8 cellular contexts compared by ENCODE assay signal in the genomic region with DNA sequence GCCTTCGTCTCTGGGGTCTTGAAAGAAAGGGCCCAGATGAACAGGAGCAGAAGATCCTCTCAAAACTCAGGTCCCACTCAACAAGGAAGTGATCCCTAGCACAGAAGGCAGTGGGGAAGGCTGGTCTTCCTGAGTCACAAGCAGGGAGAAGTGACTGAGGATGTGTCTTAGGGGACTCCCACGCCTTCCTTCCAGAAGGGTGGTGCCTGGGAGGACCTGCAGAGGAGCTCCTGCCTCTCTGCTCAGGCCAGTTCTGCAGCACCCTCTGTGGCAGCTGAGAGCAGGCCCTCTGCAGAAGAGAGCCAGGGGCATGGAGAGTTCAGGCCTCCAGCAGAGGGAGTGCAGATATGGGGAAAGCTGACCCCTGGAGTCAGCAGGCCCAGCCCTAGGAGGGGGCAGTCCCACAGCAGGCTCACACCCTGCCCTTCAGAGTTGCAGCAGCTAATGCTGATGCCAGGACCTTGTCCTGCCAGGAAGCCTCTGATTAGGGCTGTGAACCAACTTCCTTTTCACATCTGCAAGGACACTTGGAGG.
DNase-seq lines count a peak whose midpoint lies in the region; ATAC-seq and TF ChIP-seq lines count a peak whose summit lies in the region.
"Not testable (repeated sequence)": the region's sequence is repeated elsewhere in the genome, so short reads cannot be mapped to it uniquely, and the experiment has no call there.

No MANE protein-coding gene starts in this region.

- peak overlapping the region; percentile 29 for H2AFZ ChIP-seq in fibroblast of lung (ENCODE audit: low read length)

- H3K4me1 Mint-ChIP-seq in activated T-helper 1 cell treated with anti-CD3 and anti-CD28 coated beads, Interleukin-12 subunit alpha, Interleukin-12 subunit beta, Interleukin-2, Interleukin-4 antibody, amounts not matched to agents 30 ng/mL and 10 ng/mL and 1 ng/mL, durations not matched to agents 14 hours and 24 hours and 36 hours (ENCODE audit: low read depth), result peaks cover 51% of the 10 kb centered on the region

- H3K4me2 ChIP-seq in fibroblast of lung (ENCODE audit: extremely low read depth, insufficient read depth, low read length), result not testable (repeated sequence)

- not testable (repeated sequence) for H3K9me3 ChIP-seq in fibroblast of lung (ENCODE audit: control insufficient read depth, insufficient read depth, low read depth, low read length)

- peak in 1 of 2 donors; percentile 18 for TF ChIP-seq CTCF in fibroblast of lung (conservative IDR thresholded peaks at IDR 0.05 in 1 of 2, IDR thresholded peaks at IDR 0.05 in 1 of 2; ENCODE audit: low read depth in 1 of 2, low read length in 2 of 2)

- H3K36me3 Mint-ChIP-seq in activated T-helper 1 cell treated with anti-CD3 and anti-CD28 coated beads, Interleukin-12 subunit alpha, Interleukin-12 subunit beta, Interleukin-2, Interleukin-4 antibody, amounts not matched to agents 30 ng/mL and 10 ng/mL and 1 ng/mL, durations not matched to agents 14 hours and 24 hours and 36 hours (ENCODE audit: low read depth), result not testable (repeated sequence)

- not testable (repeated sequence) for H3K36me3 ChIP-seq in fibroblast of lung (ENCODE audit: control insufficient read depth, insufficient read depth, low read length)

- H3K9ac ChIP-seq in fibroblast of lung (ENCODE audit: insufficient read depth, low read length), result not testable (repeated sequence)

- H3K4me3 Mint-ChIP-seq in activated T-helper 1 cell treated with anti-CD3 and anti-CD28 coated beads, Interleukin-12 subunit alpha, Interleukin-12 subunit beta, Interleukin-2, Interleukin-4 antibody, amounts not matched to agents 30 ng/mL and 10 ng/mL and 1 ng/mL, durations not matched to agents 14 hours and 24 hours and 36 hours, result peak overlapping the region; percentile 83

- H4K20me1 ChIP-seq in fibroblast of lung (ENCODE audit: control insufficient read depth, extremely low read depth, insufficient read depth, low read length), result not testable (repeated sequence)

- intact Hi-C loops in activated T-helper 1 cell treated with anti-CD3 and anti-CD28 coated beads, Interleukin-12 subunit alpha, Interleukin-12 subunit beta, Interleukin-2, Interleukin-4 antibody, amounts not matched to agents 30 ng/mL and 10 ng/mL and 1 ng/mL, durations not matched to agents 14 hours and 24 hours and 36 hours (cut with micrococcal nuclease), result not testable (repeated sequence)

- ATAC-seq in GM21423 (IDR thresholded peaks at IDR 0.05; ENCODE audit: unreplicated experiment), result peak; percentile 43

- peak overlapping the region; percentile 68 for H3K27ac Mint-ChIP-seq in activated T-helper 1 cell treated with anti-CD3 and anti-CD28 coated beads, Interleukin-12 subunit alpha, Interleukin-12 subunit beta, Interleukin-2, Interleukin-4 antibody, amounts not matched to agents 30 ng/mL and 10 ng/mL and 1 ng/mL, durations not matched to agents 14 hours and 24 hours and 36 hours

- peak; percentile 48 for DNase-seq in DMS 273 (lab: John Stamatoyannopoulos, UW; ENCODE audit: unreplicated experiment)
- DNase-seq in HT1080 (ENCODE audit: low read depth), result peak; percentile 75
- DNase-seq in RPMI7951 (ENCODE audit: low read depth), result peak; percentile 47
- not testable (repeated sequence) for DNase-seq in activated T-helper 1 cell treated with anti-CD3 and anti-CD28 coated beads, Interleukin-12 subunit alpha, Interleukin-12 subunit beta, Interleukin-2, Interleukin-4 antibody, amounts not matched to agents 30 ng/mL and 10 ng/mL and 1 ng/mL, durations not matched to agents 14 hours and 24 hours and 36 hours (ENCODE audit: low spot score)
- DNase-seq in fibroblast of lung (ENCODE audit: low read depth in 2 of 2), result peak; percentile 12 to 21
- DNase-seq in medulla oblongata (ENCODE audit: extremely low spot score), result peak; percentile 35
- peak; percentile 13 for DNase-seq in stromal cell of bone marrow (ENCODE audit: low read depth)

- H3K79me2 ChIP-seq in fibroblast of lung (ENCODE audit: control insufficient read depth, insufficient read depth, low read length), result not testable (repeated sequence)

- H3K4me3 ChIP-seq in fibroblast of lung (replicated peaks in 1 of 4; ENCODE audit: control extremely low read depth in 1 of 4, insufficient read depth in 1 of 4, low read depth in 3 of 4, low read length in 4 of 4), result not testable (repeated sequence)

- not testable (repeated sequence) for H3K27me3 ChIP-seq in fibroblast of lung (ENCODE audit: control insufficient read depth, insufficient read depth, low read length)

- not testable (repeated sequence) for H3K9me3 Mint-ChIP-seq in activated T-helper 1 cell treated with anti-CD3 and anti-CD28 coated beads, Interleukin-12 subunit alpha, Interleukin-12 subunit beta, Interleukin-2, Interleukin-4 antibody, amounts not matched to agents 30 ng/mL and 10 ng/mL and 1 ng/mL, durations not matched to agents 14 hours and 24 hours and 36 hours

- H3K27ac ChIP-seq in fibroblast of lung (ENCODE audit: insufficient read depth, low read length), result not testable (repeated sequence)

- not testable (repeated sequence) for H3K4me1 ChIP-seq in fibroblast of lung (ENCODE audit: control insufficient read depth, extremely low read depth, insufficient read depth, low read length)

- not testable (repeated sequence) for H3K27me3 Mint-ChIP-seq in activated T-helper 1 cell treated with anti-CD3 and anti-CD28 coated beads, Interleukin-12 subunit alpha, Interleukin-12 subunit beta, Interleukin-2, Interleukin-4 antibody, amounts not matched to agents 30 ng/mL and 10 ng/mL and 1 ng/mL, durations not matched to agents 14 hours and 24 hours and 36 hours (ENCODE audit: insufficient read depth)
